8 cellular contexts compared by ENCODE assay signal in genomic region chrX:40090050-40090804, GRCh38. TPM values are rescaled to one million over a fixed set of nuclear protein-coding genes. Genes with fewer than 3 reads are reported as not detected.
DNase-seq lines count a peak whose midpoint lies in the region; ATAC-seq and TF ChIP-seq lines count a peak whose summit lies in the region.

No MANE protein-coding gene starts in this region.

- no peaks in the 10 kb centered on the region for H3K9me3 ChIP-seq in upper lobe of left lung

- H3K4me3 ChIP-seq in choroid plexus epithelial cell (ENCODE audit: low read depth, low read length) (peak overlapping the region; percentile 45), upper lobe of left lung (peak overlapping the region; percentile 22 to 51 (median 40))

- TF ChIP-seq POLR2A in upper lobe of left lung (IDR thresholded peaks at IDR 0.05): no peak

- WGBS in upper lobe of left lung, 2 donors: 4 to 20% methylated on average over 7 to 31 of the region's 63 CpGs

- H3K36me3 ChIP-seq in upper lobe of left lung: no peaks in the 10 kb centered on the region

- H3K27ac ChIP-seq in upper lobe of left lung: peak overlapping the region; percentile 44 to 78 (median 62)

- TF ChIP-seq CTCF in choroid plexus epithelial cell (conservative IDR thresholded peaks at IDR 0.05; ENCODE audit: low read depth, low read length) (no peak), upper lobe of left lung (IDR thresholded peaks at IDR 0.05) (no peak)

- ATAC-seq in upper lobe of left lung (ENCODE audit: low FRiP score in 2 of 2) (peak in 1 of 2 donors; percentile 55), HG02610 (IDR thresholded peaks at IDR 0.05; ENCODE audit: unreplicated experiment) (no peak)

- H3K4me1 ChIP-seq in upper lobe of left lung: peaks cover 25 to 59% (median 29%) of the 10 kb centered on the region in 4 donors

- DNase-seq in activated gamma-delta T cell (lab: John Stamatoyannopoulos, UW): peak; percentile 20
- no peak for DNase-seq in activated gamma-delta T cell treated with Interleukin-2 at 50 U/mL for 16 hours
- DNase-seq in choroid plexus epithelial cell (ENCODE audit: low read depth): no peak
- peak; percentile 17 to 27 for DNase-seq in lung microvascular endothelial cell (ENCODE audit: low read depth in 2 of 2)
- DNase-seq in upper lobe of left lung: peak; percentile 52 to 88
- no peak for DNase-seq in NCI-H128 (lab: John Stamatoyannopoulos, UW; ENCODE audit: unreplicated experiment)
- DNase-seq in NCI-H526 (lab: John Stamatoyannopoulos, UW): no peak

- no peak for TF ChIP-seq EP300 in upper lobe of left lung (IDR thresholded peaks at IDR 0.05)

- H3K27me3 ChIP-seq in upper lobe of left lung: no peaks in the 10 kb centered on the region

RNA-seq across cellular contexts. Expression of gene BCOR, which starts 7.5 kb away (rescaled TPM):
- total RNA-seq in lung microvascular endothelial cell: 8.1 and 16.1 TPM in 2 replicates
- 10 to 100 TPM; 17.5 to 40.8 (median 25.6) TPM for total RNA-seq in upper lobe of left lung

Comparison
In these comparisons a context has a peak if more than half of its experiments do, and no peak if none do; other contexts are left out.
1. DNase-seq: peak in activated gamma-delta T cell (single experiment), lung microvascular endothelial cell (2 of 2) and upper lobe of left lung (2 of 2); none in activated gamma-delta T cell treated with Interleukin-2 at 50 U/mL for 16 hours (single experiment), choroid plexus epithelial cell (single experiment), NCI-H128 (single experiment) and NCI-H526 (0 of 2).